ENCODE assay signal across 32 cellular contexts in genomic region chr5:76441101-76441500, GRCh38.
"Had no signal": no experiment of that assay in that cellular context is flagged by ENCODE, and none has a peak within 500 bp of the region (broad histone marks: within the 10 kb centered on the region; RNA-seq: fewer than 3 reads in every experiment).

No MANE protein-coding gene starts in this region.

- H3K27me3 ChIP-seq: ascending aorta, breast epithelium, cardiac muscle cell, esophagus muscularis mucosa, gastroesophageal sphincter had no signal

- H3K27ac ChIP-seq: ascending aorta, breast epithelium, cardiac muscle cell, coronary artery, dorsolateral prefrontal cortex, esophagus muscularis mucosa, gastroesophageal sphincter, heart right ventricle had no signal

- H3K27me3 Mint-ChIP-seq: activated CD4-positive, alpha-beta memory T cell treated with anti-CD3 and anti-CD28 coated beads for 36 hours; activated CD4-positive, alpha-beta T cell treated with anti-CD3 and anti-CD28 coated beads for 36 hours; activated CD4-positive, alpha-beta T cell treated with anti-CD3 and anti-CD28 coated beads, Interleukin-2, amount 10 ng/mL, durations not matched to agents 24 days and 14 days; activated CD8-positive, alpha-beta memory T cell treated with anti-CD3 and anti-CD28 coated beads, Interleukin-2, amount 10 ng/mL, durations not matched to agents 7 days and 5 days; activated naive CD4-positive, alpha-beta T cell treated with anti-CD3 and anti-CD28 coated beads, Interleukin-2, amount 50 U/mL, for 24 hours; activated naive CD8-positive, alpha-beta T cell treated with anti-CD3 and anti-CD28 coated beads for 36 hours; activated naive CD8-positive, alpha-beta T cell treated with anti-CD3 and anti-CD28 coated beads, Interleukin-2, amount 50 U/mL, for 24 hours; brain; dendritic cell treated with granulocyte-macrophage colony-stimulating factor and Interleukin-4, amounts not matched to agents 40 ng/mL and 50 ng/mL, for 4 days had no signal

- H3K9me3 ChIP-seq: breast epithelium, esophagus muscularis mucosa had no signal

- H3K36me3 ChIP-seq: ascending aorta, breast epithelium, cardiac muscle cell, esophagus muscularis mucosa, gastroesophageal sphincter, heart right ventricle had no signal

- H3K27ac Mint-ChIP-seq: activated CD4-positive, alpha-beta memory T cell treated with anti-CD3 and anti-CD28 coated beads for 36 hours; activated CD4-positive, alpha-beta T cell treated with anti-CD3 and anti-CD28 coated beads for 36 hours; activated CD4-positive, alpha-beta T cell treated with anti-CD3 and anti-CD28 coated beads, Interleukin-2, amount 10 ng/mL, durations not matched to agents 24 days and 14 days; activated CD8-positive, alpha-beta memory T cell treated with anti-CD3 and anti-CD28 coated beads, Interleukin-2, amount 10 ng/mL, durations not matched to agents 7 days and 5 days; activated CD8-positive, alpha-beta T cell treated with anti-CD3 and anti-CD28 coated beads, Interleukin-2, amount 10 ng/mL, durations not matched to agents 7 days and 5 days; activated naive CD4-positive, alpha-beta T cell treated with anti-CD3 and anti-CD28 coated beads for 36 hours; activated naive CD4-positive, alpha-beta T cell treated with anti-CD3 and anti-CD28 coated beads, Interleukin-2, amount 50 U/mL, for 24 hours; activated naive CD8-positive, alpha-beta T cell treated with anti-CD3 and anti-CD28 coated beads for 36 hours; activated naive CD8-positive, alpha-beta T cell treated with anti-CD3 and anti-CD28 coated beads, Interleukin-2, amount 50 U/mL, for 24 hours; activated T-helper 1 cell treated with anti-CD3 and anti-CD28 coated beads, Interleukin-12 subunit alpha, Interleukin-12 subunit beta, Interleukin-2, Interleukin-4 antibody, amounts not matched to agents 30 ng/mL and 10 ng/mL and 1 ng/mL, durations not matched to agents 14 hours and 24 hours and 36 hours; activated T-helper 2 cell treated with anti-CD3 and anti-CD28 coated beads, Interferon-gamma antibody, Interleukin-2, Interleukin-4, amounts not matched to agents 10 μg/mL and 5 μg/mL and 100 μg/mL, durations not matched to agents 14 hours and 24 hours and 36 hours; dendritic cell treated with granulocyte-macrophage colony-stimulating factor and Interleukin-4, amounts not matched to agents 40 ng/mL and 50 ng/mL, for 4 days had no signal

- H3K4me3 ChIP-seq: ascending aorta, breast epithelium, cardiac muscle cell, coronary artery, dorsolateral prefrontal cortex, esophagus muscularis mucosa, gastroesophageal sphincter, heart right ventricle had no signal

- DNase-seq: activated CD4-positive, alpha-beta memory T cell treated with anti-CD3 and anti-CD28 coated beads for 36 hours; activated CD4-positive, alpha-beta T cell treated with anti-CD3 and anti-CD28 coated beads for 36 hours; activated CD4-positive, alpha-beta T cell treated with anti-CD3 and anti-CD28 coated beads, Interleukin-2, amount 10 ng/mL, durations not matched to agents 24 days and 14 days; activated CD4-positive, CD25-positive, alpha-beta regulatory T cell; activated CD4-positive, CD25-positive, alpha-beta regulatory T cell treated with anti-CD3 and anti-CD28 coated beads, Interleukin-2, amount 50 U/mL, for 72 hours; activated CD8-positive, alpha-beta memory T cell treated with anti-CD3 and anti-CD28 coated beads, Interleukin-2, amount 10 ng/mL, durations not matched to agents 7 days and 5 days; activated CD8-positive, alpha-beta memory T cell treated with anti-CD3 and anti-CD28 coated beads, Interleukin-2, amount 50 U/mL, for 4 hours; activated CD8-positive, alpha-beta T cell treated with anti-CD3 and anti-CD28 coated beads, Interleukin-2, amount 10 ng/mL, durations not matched to agents 7 days and 5 days; activated effector memory CD4-positive, alpha-beta T cell treated with anti-CD3 and anti-CD28 coated beads, Interleukin-2, amount 50 U/mL, for 16 hours; activated naive CD4-positive, alpha-beta T cell treated with anti-CD3 and anti-CD28 coated beads for 36 hours; activated naive CD8-positive, alpha-beta T cell treated with anti-CD3 and anti-CD28 coated beads for 36 hours; activated naive CD8-positive, alpha-beta T cell treated with anti-CD3 and anti-CD28 coated beads, Interleukin-2, amount 50 U/mL, for 24 hours; activated T-cell treated with anti-CD3 and anti-CD28 coated beads, Interleukin-2, amount 50 U/mL, for 1 hour; activated T-cell treated with anti-CD3 and anti-CD28 coated beads, Interleukin-2, amount 50 U/mL, for 48 hours; central memory CD4-positive, alpha-beta T cell; dorsolateral prefrontal cortex; effector memory CD4-positive, alpha-beta T cell; erythroblast; foreskin melanocyte; heart right ventricle; T-helper 2 cell had no signal

- ATAC-seq: activated CD4-positive, alpha-beta T cell treated with anti-CD3 and anti-CD28 coated beads for 36 hours; activated CD8-positive, alpha-beta memory T cell treated with anti-CD3 and anti-CD28 coated beads, Interleukin-2, amount 10 ng/mL, durations not matched to agents 7 days and 5 days; activated CD8-positive, alpha-beta T cell treated with anti-CD3 and anti-CD28 coated beads, Interleukin-2, amount 10 ng/mL, durations not matched to agents 7 days and 5 days; activated naive CD8-positive, alpha-beta T cell treated with anti-CD3 and anti-CD28 coated beads, Interleukin-2, amount 50 U/mL, for 24 hours; gastroesophageal sphincter; heart right ventricle had no signal

- H3K4me1 ChIP-seq: ascending aorta, breast epithelium, heart right ventricle had no signal

- H3K4me3 Mint-ChIP-seq: activated CD4-positive, alpha-beta memory T cell treated with anti-CD3 and anti-CD28 coated beads for 36 hours; activated CD4-positive, alpha-beta T cell treated with anti-CD3 and anti-CD28 coated beads for 36 hours; activated CD4-positive, alpha-beta T cell treated with anti-CD3 and anti-CD28 coated beads, Interleukin-2, amount 10 ng/mL, durations not matched to agents 24 days and 14 days; activated CD8-positive, alpha-beta memory T cell treated with anti-CD3 and anti-CD28 coated beads, Interleukin-2, amount 10 ng/mL, durations not matched to agents 7 days and 5 days; activated CD8-positive, alpha-beta T cell treated with anti-CD3 and anti-CD28 coated beads, Interleukin-2, amount 10 ng/mL, durations not matched to agents 7 days and 5 days; activated naive CD4-positive, alpha-beta T cell treated with anti-CD3 and anti-CD28 coated beads for 36 hours; activated naive CD4-positive, alpha-beta T cell treated with anti-CD3 and anti-CD28 coated beads, Interleukin-2, amount 50 U/mL, for 24 hours; activated naive CD8-positive, alpha-beta T cell treated with anti-CD3 and anti-CD28 coated beads for 36 hours; activated naive CD8-positive, alpha-beta T cell treated with anti-CD3 and anti-CD28 coated beads, Interleukin-2, amount 50 U/mL, for 24 hours; activated T-helper 1 cell treated with anti-CD3 and anti-CD28 coated beads, Interleukin-12 subunit alpha, Interleukin-12 subunit beta, Interleukin-2, Interleukin-4 antibody, amounts not matched to agents 30 ng/mL and 10 ng/mL and 1 ng/mL, durations not matched to agents 14 hours and 24 hours and 36 hours; brain; dendritic cell treated with granulocyte-macrophage colony-stimulating factor and Interleukin-4, amounts not matched to agents 40 ng/mL and 50 ng/mL, for 4 days had no signal
